18 cellular contexts compared by ENCODE assay signal in the genomic region with DNA sequence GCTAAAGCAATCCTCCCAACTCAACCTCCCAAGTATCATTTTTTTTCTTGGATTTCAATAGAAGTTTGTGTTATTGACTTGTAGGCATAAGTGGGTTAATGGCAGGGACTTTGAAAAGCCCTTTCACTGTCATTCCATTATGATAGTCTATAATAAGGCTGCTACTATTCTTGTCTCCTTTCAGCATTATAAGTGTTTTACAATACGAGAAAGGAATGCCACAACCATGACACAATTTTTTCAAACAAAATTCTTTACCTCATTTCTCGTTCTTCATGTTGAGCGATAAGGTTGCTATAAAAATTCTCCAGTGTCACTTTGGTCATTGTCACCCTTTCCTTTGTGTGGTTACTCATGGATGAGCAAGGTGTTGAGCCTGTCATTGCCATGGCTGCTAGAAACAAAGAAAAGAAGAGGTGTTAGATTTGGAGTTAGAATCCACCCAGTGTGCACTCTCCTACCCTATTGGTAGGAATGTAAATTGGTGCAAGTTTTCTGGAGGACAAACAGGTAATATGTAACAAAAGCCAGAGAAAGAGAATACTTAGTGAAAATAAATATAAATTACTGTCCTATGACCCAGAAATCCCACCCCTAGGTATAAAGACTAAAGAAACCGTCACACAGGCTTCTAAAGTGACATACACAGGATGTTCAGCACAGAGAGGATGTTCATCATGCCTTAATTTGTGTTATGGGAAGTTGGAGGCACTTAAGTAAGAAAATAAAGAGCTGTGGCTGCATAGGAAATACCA. TPM values are rescaled to one million over a fixed set of nuclear protein-coding genes. Genes with fewer than 3 reads are reported as not detected.
DNase-seq lines count a peak whose midpoint lies in the region; ATAC-seq and TF ChIP-seq lines count a peak whose summit lies in the region.
"Had no signal": no experiment of that assay in that cellular context is flagged by ENCODE, and none has a peak within 500 bp of the region (broad histone marks: within the 10 kb centered on the region; RNA-seq: fewer than 3 reads in every experiment).

No MANE protein-coding gene starts in this region.

- no peaks in the 10 kb centered on the region for H3K9me3 ChIP-seq in neutrophil
- H3K9me3 ChIP-seq: left lung, testis had no signal

- peak overlapping the region; percentile 56 for H3K27ac ChIP-seq in neutrophil
- H3K27ac ChIP-seq: left lung, neural progenitor cell, SK-N-MC, testis had no signal

- peak overlapping the region; percentile 27 for H3K27ac Mint-ChIP-seq in activated CD8-positive, alpha-beta memory T cell treated with anti-CD3 and anti-CD28 coated beads, Interleukin-2, amount 10 ng/mL, durations not matched to agents 7 days and 5 days
- peak overlapping the region; percentile 83 for H3K27ac Mint-ChIP-seq in T-helper 2 cell treated with Interferon-gamma antibody and Interleukin-4, amounts not matched to agents 5 μg/mL and 100 μg/mL, for 36 hours
- H3K27ac Mint-ChIP-seq: neural progenitor cell had no signal

- peaks cover 43% of the 10 kb centered on the region for H3K4me1 Mint-ChIP-seq in activated CD8-positive, alpha-beta memory T cell treated with anti-CD3 and anti-CD28 coated beads, Interleukin-2, amount 10 ng/mL, durations not matched to agents 7 days and 5 days
- peaks cover 49% of the 10 kb centered on the region for H3K4me1 Mint-ChIP-seq in T-helper 2 cell treated with Interferon-gamma antibody and Interleukin-4, amounts not matched to agents 5 μg/mL and 100 μg/mL, for 36 hours (ENCODE audit: low read depth)

- H3K4me3 Mint-ChIP-seq in activated CD8-positive, alpha-beta memory T cell treated with anti-CD3 and anti-CD28 coated beads, Interleukin-2, amount 10 ng/mL, durations not matched to agents 7 days and 5 days: no peak overlapping the region
- peak overlapping the region; percentile 32 for H3K4me3 Mint-ChIP-seq in T-helper 2 cell treated with Interferon-gamma antibody and Interleukin-4, amounts not matched to agents 5 μg/mL and 100 μg/mL, for 36 hours
- H3K4me3 Mint-ChIP-seq: neural progenitor cell had no signal

- H3K27me3 Mint-ChIP-seq in activated CD8-positive, alpha-beta memory T cell treated with anti-CD3 and anti-CD28 coated beads, Interleukin-2, amount 10 ng/mL, durations not matched to agents 7 days and 5 days: no peaks in the 10 kb centered on the region
- no peaks in the 10 kb centered on the region for H3K27me3 Mint-ChIP-seq in T-helper 2 cell treated with Interferon-gamma antibody and Interleukin-4, amounts not matched to agents 5 μg/mL and 100 μg/mL, for 36 hours (ENCODE audit: low read depth)

- peaks cover 64% of the 10 kb centered on the region for H3K36me3 ChIP-seq in neutrophil

- TF ChIP-seq CTCF in epithelial cell of proximal tubule (conservative IDR thresholded peaks at IDR 0.05; ENCODE audit: low read depth, low read length) (peak; percentile 27), neutrophil (IDR thresholded peaks at IDR 0.05) (no peak)

- H3K27me3 ChIP-seq in neutrophil: no peaks in the 10 kb centered on the region
- H3K27me3 ChIP-seq: left lung, neural progenitor cell, testis had no signal

- H3K9me3 Mint-ChIP-seq in activated CD8-positive, alpha-beta memory T cell treated with anti-CD3 and anti-CD28 coated beads, Interleukin-2, amount 10 ng/mL, durations not matched to agents 7 days and 5 days (ENCODE audit: low read depth): no peaks in the 10 kb centered on the region
- peaks cover 6% of the 10 kb centered on the region for H3K9me3 Mint-ChIP-seq in T-helper 2 cell treated with Interferon-gamma antibody and Interleukin-4, amounts not matched to agents 5 μg/mL and 100 μg/mL, for 36 hours
- H3K9me3 Mint-ChIP-seq: neural progenitor cell had no signal

- ATAC-seq in activated CD8-positive, alpha-beta memory T cell treated with anti-CD3 and anti-CD28 coated beads, Interleukin-2, amount 10 ng/mL, durations not matched to agents 7 days and 5 days: peak; percentile 59
- ATAC-seq: left lung had no signal

- CTCF ChIA-PET in activated CD8-positive, alpha-beta memory T cell treated with anti-CD3 and anti-CD28 coated beads, Interleukin-2, amount 10 ng/mL, durations not matched to agents 7 days and 5 days (lab: Charles Lee): no interaction called here

- DNase-seq in activated CD8-positive, alpha-beta memory T cell treated with anti-CD3 and anti-CD28 coated beads, Interleukin-2, amount 10 ng/mL, durations not matched to agents 7 days and 5 days: no peak
- no peak for DNase-seq in activated CD8-positive, alpha-beta memory T cell treated with anti-CD3 and anti-CD28 coated beads, Interleukin-2, amount 50 U/mL, for 4 hours
- no peak for DNase-seq in T-helper 2 cell treated with Interferon-gamma antibody and Interleukin-4, amounts not matched to agents 5 μg/mL and 100 μg/mL, for 36 hours (ENCODE audit: low spot score)
- DNase-seq in epithelial cell of proximal tubule (ENCODE audit: low read depth): no peak
- no peak for DNase-seq in NCI-H1048 (lab: John Stamatoyannopoulos, UW)
- DNase-seq in SHP77 treated with DMSO at 0.1 percent for 48 hours (lab: John Stamatoyannopoulos, UW): no peak
- no peak for DNase-seq in effector CD8-positive, alpha-beta T cell (lab: John Stamatoyannopoulos, UW)
- DNase-seq: activated effector memory CD4-positive, alpha-beta T cell treated with anti-CD3 and anti-CD28 coated beads, Interleukin-2, amount 50 U/mL, for 16 hours; caudate nucleus; erythroblast; hypothalamus; left lung; NCI-H2227 treated with DMSO at 0.1 percent for 48 hours; testis had no signal

- H3K4me3 ChIP-seq in epithelial cell of proximal tubule (ENCODE audit: low read depth, low read length) (no peak overlapping the region), neutrophil (ENCODE audit: low read depth in 1 of 2, low read length in 1 of 2) (no peak overlapping the region)
- H3K4me3 ChIP-seq: left lung, neural progenitor cell, SK-N-MC, skin epidermis, testis had no signal

- H3K4me1 ChIP-seq in neutrophil (ENCODE audit: control insufficient read depth in 1 of 2, insufficient read depth in 1 of 2, low read depth in 1 of 2, low read length in 1 of 2): peaks cover 36 to 44% of the 10 kb centered on the region in 2 experiments

- H3K36me3 Mint-ChIP-seq in activated CD8-positive, alpha-beta memory T cell treated with anti-CD3 and anti-CD28 coated beads, Interleukin-2, amount 10 ng/mL, durations not matched to agents 7 days and 5 days: peaks cover 52% of the 10 kb centered on the region
- H3K36me3 Mint-ChIP-seq in T-helper 2 cell treated with Interferon-gamma antibody and Interleukin-4, amounts not matched to agents 5 μg/mL and 100 μg/mL, for 36 hours (ENCODE audit: low read depth): peaks cover 55% of the 10 kb centered on the region

RNA-seq across cellular contexts. Expression of gene STK38, which starts 7.3 kb away (rescaled TPM):
- 10 to 100 TPM; 47.7 to 54.7 TPM for total RNA-seq in activated CD8-positive, alpha-beta memory T cell treated with anti-CD3 and anti-CD28 coated beads, Interleukin-2, amount 10 ng/mL, durations not matched to agents 7 days and 5 days
- 18.3 and 21.5 TPM in 2 replicates for total RNA-seq in epithelial cell of proximal tubule

RNA-seq across cellular contexts. Expression of gene SRSF3, which starts 54.2 kb away (rescaled TPM):
- total RNA-seq in activated CD8-positive, alpha-beta memory T cell treated with anti-CD3 and anti-CD28 coated beads, Interleukin-2, amount 10 ng/mL, durations not matched to agents 7 days and 5 days: 100 to 1,000 TPM; 416 to 514 TPM
- 453 and 700 TPM in 2 replicates for total RNA-seq in epithelial cell of proximal tubule
